1 cellular context compared by ENCODE assay signal in genomic region chr22:26357281-26357680, GRCh38.
TF ChIP-seq lines count a peak whose summit lies in the region.

No MANE protein-coding gene starts in this region.

TF ChIP-seq in K562, 482 proteins besides CTCF, POLR2A, EP300 and RAD21 (continued from another document):
- peak; percentile 40 for TF ChIP-seq GTF3C2 (IDR thresholded peaks at IDR 0.05; ENCODE audit: borderline replicate concordance, extremely low read depth, insufficient read length)
